ENCODE assay signal across 19 cellular contexts in the genomic region with DNA sequence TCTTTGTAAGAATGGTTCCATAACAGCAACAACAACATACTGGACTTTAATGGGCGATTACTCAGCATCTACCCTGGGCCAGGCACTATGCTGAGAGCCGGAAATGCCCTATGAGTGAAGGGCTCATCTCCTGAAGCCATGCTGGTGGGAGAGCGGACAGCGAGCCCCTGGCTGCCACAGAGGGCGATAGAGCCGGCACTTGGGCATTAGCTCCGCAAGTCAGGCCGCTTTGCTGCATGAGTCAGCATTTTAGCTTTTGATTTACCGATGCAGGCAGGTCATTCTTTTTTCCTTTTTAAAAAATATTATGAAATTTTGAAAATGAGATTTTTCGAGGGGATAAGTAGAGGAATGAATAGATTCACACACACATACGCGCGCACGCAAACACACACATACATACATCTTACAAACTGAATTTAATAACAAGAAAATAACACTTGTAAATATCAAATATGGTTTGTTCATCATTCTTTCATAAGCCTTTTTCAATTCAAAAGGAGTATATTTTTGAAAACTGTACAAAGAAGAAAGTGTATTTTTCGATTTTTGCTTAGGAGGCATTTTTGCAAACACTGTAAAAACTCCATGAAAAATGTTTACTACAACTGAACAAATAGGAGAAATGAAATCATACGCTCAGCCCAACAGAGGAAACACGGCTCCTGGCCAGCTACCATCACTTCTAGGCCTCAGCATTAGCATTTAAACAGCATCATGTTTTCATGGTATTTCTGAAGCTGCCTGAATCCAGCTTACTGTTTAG.
DNase-seq lines count a peak whose midpoint lies in the region; ATAC-seq, FAIRE-seq and TF ChIP-seq lines count a peak whose summit lies in the region.
"Had no signal": no experiment of that assay in that cellular context is flagged by ENCODE, and none has a peak within 500 bp of the region (broad histone marks: within the 10 kb centered on the region; RNA-seq: fewer than 3 reads in every experiment).

No MANE protein-coding gene starts in this region.

- H3K4me1 ChIP-seq in H9 (ENCODE audit: insufficient read depth, low read length) (peaks cover 3% of the 10 kb centered on the region; the same call in 1 of the 2 replicates), K562 (replicated peaks in 1 of 2; ENCODE audit: control insufficient read depth in 2 of 2, insufficient read depth in 2 of 2, low read length in 2 of 2) (no peaks in the 10 kb centered on the region), iPS-18a (ENCODE audit: control insufficient read depth, low read depth, low read length) (peaks cover 5% of the 10 kb centered on the region), neural progenitor cell (peaks cover 14% of the 10 kb centered on the region), pancreas (no peaks in the 10 kb centered on the region)
- H3K4me1 ChIP-seq: BE2C had no signal

- no peak for TF ChIP-seq EP300 in K562 (IDR thresholded peaks at IDR 0.05; ENCODE audit: low read length)

- H3K4me2 ChIP-seq in H9 (ENCODE audit: insufficient read depth, insufficient read length, low read length) (no peak overlapping the region), K562 (ENCODE audit: insufficient read depth, low read length) (no peak overlapping the region), neural progenitor cell (no peak overlapping the region)

- no peaks in the 10 kb centered on the region for H3K9me3 Mint-ChIP-seq in H9
- no peaks in the 10 kb centered on the region for H3K9me3 Mint-ChIP-seq in neural progenitor cell
- peaks cover 0 to 7% (median 3%) of the 10 kb centered on the region in 7 donors for H3K9me3 Mint-ChIP-seq in CD14-positive monocyte
- H3K9me3 Mint-ChIP-seq: CD8-positive, alpha-beta T cell; HFFc6 had no signal

- H3T11ph ChIP-seq in H9 (ENCODE audit: low read length) = no peak overlapping the region

- H3K36me3 Mint-ChIP-seq in H9 (ENCODE audit: insufficient read depth in 1 of 3, low read depth in 3 of 3) = no peaks in the 10 kb centered on the region
- H3K36me3 Mint-ChIP-seq in neural progenitor cell = no peaks in the 10 kb centered on the region
- no peaks in the 10 kb centered on the region for H3K36me3 Mint-ChIP-seq in CD14-positive monocyte
- H3K36me3 Mint-ChIP-seq: CD8-positive, alpha-beta T cell had no signal

- H3K9me1 ChIP-seq in K562 (ENCODE audit: control insufficient read depth, insufficient read depth, low read length) = no peaks in the 10 kb centered on the region

- intact Hi-C loops in K562 (cut with micrococcal nuclease) (no loop called here), CD14-positive monocyte (cut with micrococcal nuclease) (no loop called here), pancreas (cut with DNase I) (no loop called here)

- ATAC-seq in K562 (no peak), GM21423 (IDR thresholded peaks at IDR 0.05; ENCODE audit: unreplicated experiment) (no peak), pancreas (no peak)
- ATAC-seq: CD8-positive, alpha-beta T cell had no signal

- no peak overlapping the region for H3K56ac ChIP-seq in H9 (ENCODE audit: insufficient read length, low read depth, low read length)

- no peak overlapping the region for H2BK5ac ChIP-seq in H9 (ENCODE audit: insufficient read length, low read length)

- no peak overlapping the region for H4K5ac ChIP-seq in H9 (ENCODE audit: insufficient read length, low read depth, low read length)

- no peak overlapping the region for H2AK5ac ChIP-seq in H9 (ENCODE audit: insufficient read length, low read length)

- H2BK12ac ChIP-seq in H9 (ENCODE audit: insufficient read length, low read depth, low read length) = no peak overlapping the region

- H2BK120ac ChIP-seq in H9 (ENCODE audit: low read depth, low read length, poor library complexity, severe bottlenecking) = no peak overlapping the region

- H2BK15ac ChIP-seq in H9 (ENCODE audit: low read depth, low read length) = no peak overlapping the region

- TF ChIP-seq CTCF in H9 (conservative IDR thresholded peaks at IDR 0.05) (peak; percentile 65), K562 (IDR thresholded peaks at IDR 0.05 in 2 of 3, conservative IDR thresholded peaks at IDR 0.05 in 1 of 3; ENCODE audit: insufficient read depth in 2 of 3, low read depth in 1 of 3, low read length in 3 of 3) (no peak), neural progenitor cell (IDR thresholded peaks at IDR 0.05) (peak; percentile 45), CD14-positive monocyte (IDR thresholded peaks at IDR 0.05) (no peak), pancreas (IDR thresholded peaks at IDR 0.05) (no peak)

- no peak overlapping the region for H3K4me3 Mint-ChIP-seq in H9
- H3K4me3 Mint-ChIP-seq in neural progenitor cell = no peak overlapping the region
- no peak overlapping the region for H3K4me3 Mint-ChIP-seq in CD14-positive monocyte
- H3K4me3 Mint-ChIP-seq: CD8-positive, alpha-beta T cell; HFFc6 had no signal

- POLR2A ChIA-PET in K562 (lab: Yijun Ruan, JAX) = no interaction called here

- no peak for TF ChIP-seq RAD21 in K562 (CRISPR knock-in tag; conservative IDR thresholded peaks at IDR 0.05 in 1 of 2, IDR thresholded peaks at IDR 0.05 in 1 of 2)

- H3K27me3 ChIP-seq in H9 (ENCODE audit: insufficient read depth, low read length) = no peaks in the 10 kb centered on the region
- H3K27me3 ChIP-seq in K562 (ENCODE audit: control insufficient read depth in 2 of 2, insufficient read depth in 2 of 2, low read length in 2 of 2) = no peaks in the 10 kb centered on the region
- no peaks in the 10 kb centered on the region for H3K27me3 ChIP-seq in iPS-18a (ENCODE audit: control insufficient read depth, insufficient read depth, low read length)
- no peaks in the 10 kb centered on the region for H3K27me3 ChIP-seq in neural progenitor cell
- H3K27me3 ChIP-seq in pancreas = peaks cover 0 to 4% (median 0%) of the 10 kb centered on the region in 4 donors
- H3K27me3 ChIP-seq: BE2C had no signal

- peak; percentile 85 for DNase-seq in H9
- DNase-seq in K562 (ENCODE audit: extremely low read depth in 1 of 4, low spot score in 3 of 4) = no peak
- DNase-seq in neural progenitor cell (ENCODE audit: low spot score) = peak; percentile 68
- no peak for DNase-seq in HPDE6-E6E7 (ENCODE audit: extremely low spot score)
- no peak for DNase-seq in CD14-positive monocyte (ENCODE audit: low spot score)
- no peak for DNase-seq in pancreas
- DNase-seq: BE2C; CD8-positive, alpha-beta T cell; DMS79 treated with DMSO at 0.1 percent for 48 hours; GF-D8; GM23248; HFFc6; NCI-H1417; NCI-H1930; NCI-H2171 treated with DMSO at 0.1 percent for 48 hours; NCI-H524 had no signal

- no peak overlapping the region for H4K91ac ChIP-seq in H9 (ENCODE audit: insufficient read length, low read depth, low read length)

- H4K8ac ChIP-seq in H9 (replicated peaks; ENCODE audit: insufficient read length, low read depth, low read length) = no peak overlapping the region

- TF ChIP-seq POLR2A in K562 (conservative IDR thresholded peaks at IDR 0.05) = no peak

- H3K79me2 ChIP-seq in H9 (ENCODE audit: insufficient read depth, low read length) = no peaks in the 10 kb centered on the region
- no peaks in the 10 kb centered on the region for H3K79me2 ChIP-seq in K562 (ENCODE audit: control insufficient read depth, insufficient read depth, low read length)
- no peaks in the 10 kb centered on the region for H3K79me2 ChIP-seq in neural progenitor cell (ENCODE audit: low read depth)

- H3K9me3 ChIP-seq in H9 (ENCODE audit: control insufficient read depth, low read depth, low read length) (no peaks in the 10 kb centered on the region), K562 (replicated peaks; ENCODE audit: control insufficient read depth, insufficient read depth, low read depth, low read length) (no peaks in the 10 kb centered on the region), iPS-18a (ENCODE audit: control insufficient read depth, low read depth, low read length) (no peaks in the 10 kb centered on the region), neural progenitor cell (ENCODE audit: low read depth) (no peaks in the 10 kb centered on the region), pancreas (no peaks in the 10 kb centered on the region)
- H3K9me3 ChIP-seq: BE2C had no signal

- H4K20me1 ChIP-seq in H9 (ENCODE audit: control insufficient read depth, insufficient read depth, insufficient read length) = no peaks in the 10 kb centered on the region
- no peaks in the 10 kb centered on the region for H4K20me1 ChIP-seq in K562 (replicated peaks; ENCODE audit: control insufficient read depth, insufficient read depth, low read length)
- no peaks in the 10 kb centered on the region for H4K20me1 ChIP-seq in neural progenitor cell (ENCODE audit: low read depth)

- H3K27ac ChIP-seq in H9 (ENCODE audit: insufficient read length, low read depth, low read length) (no peak overlapping the region), K562 (ENCODE audit: extremely low read depth, low read depth, low read length) (no peak overlapping the region), iPS-18a (ENCODE audit: low read length) (peak overlapping the region; percentile 18), neural progenitor cell (no peak overlapping the region), pancreas (no peak overlapping the region)
- H3K27ac ChIP-seq: GM23248 had no signal

- H2BK20ac ChIP-seq in H9 (ENCODE audit: low read depth, low read length, poor library complexity, severe bottlenecking) = no peak overlapping the region

- H3K14ac ChIP-seq in H9 (ENCODE audit: insufficient read depth, low read length) = no peak overlapping the region

- H2AFZ ChIP-seq in H9 (ENCODE audit: low read length) = no peak overlapping the region
- no peak overlapping the region for H2AFZ ChIP-seq in K562 (ENCODE audit: low read depth, low read length)
- H2AFZ ChIP-seq in neural progenitor cell (replicated peaks) = peak overlapping the region; percentile 44
- H2AFZ ChIP-seq: GM23248 had no signal

- CTCF ChIA-PET in K562 (lab: Yijun Ruan, JAX; ENCODE audit: low intra/inter-chr PET ratio) = no interaction called here

- no peaks in the 10 kb centered on the region for H3K79me1 ChIP-seq in H9 (ENCODE audit: insufficient read depth, low read depth, low read length, poor library complexity, severe bottlenecking)

- no peak overlapping the region for H3K23ac ChIP-seq in H9 (ENCODE audit: insufficient read length, low read depth, low read length)

- FAIRE-seq in K562 (lab: Jason Lieb, UNC) (no peak), pancreas (lab: Jason Lieb, UNC) (no peak)
- FAIRE-seq: D721Med had no signal

- H3K27me3 Mint-ChIP-seq in H9 (ENCODE audit: low read depth) (no peaks in the 10 kb centered on the region; the same call in 1 of the 2 replicates), neural progenitor cell (ENCODE audit: insufficient read depth, low read depth) (peaks cover 3% of the 10 kb centered on the region), CD14-positive monocyte (ENCODE audit: low read depth in 3 of 3) (peaks cover 0 to 2% (median 0%) of the 10 kb centered on the region in 3 donors)

- H3K4ac ChIP-seq in H9 (ENCODE audit: low read depth, low read length) = no peak overlapping the region

- no peaks in the 10 kb centered on the region for H3F3A ChIP-seq in neural progenitor cell (ENCODE audit: low read depth)

- H3K18ac ChIP-seq in H9 (ENCODE audit: insufficient read length, low read depth, low read length) = no peak overlapping the region

- H3K4me1 Mint-ChIP-seq in H9 (peaks cover 11 to 23% of the 10 kb centered on the region in 2 experiments), neural progenitor cell (peaks cover 16% of the 10 kb centered on the region), CD14-positive monocyte (no peaks in the 10 kb centered on the region)

- H3K4me3 ChIP-seq in K562 (no peak overlapping the region), iPS-18a (ENCODE audit: low read length) (no peak overlapping the region), neural progenitor cell (no peak overlapping the region), pancreas (no peak overlapping the region)
- H3K4me3 ChIP-seq: GM23248 had no signal

- H3K36me3 ChIP-seq in K562 (ENCODE audit: control insufficient read depth, insufficient read depth, low read length) (no peaks in the 10 kb centered on the region), iPS-18a (ENCODE audit: control insufficient read depth, low read depth, low read length) (no peaks in the 10 kb centered on the region), neural progenitor cell (no peaks in the 10 kb centered on the region), pancreas (no peaks in the 10 kb centered on the region)
- H3K36me3 ChIP-seq: BE2C had no signal

- WGBS in H9 (ENCODE audit: extremely low coverage, insufficient read length, low lambda C conversion rate) = no CpG with 5 or more reads among the region's 17 CpGs
- WGBS in K562 (ENCODE audit: insufficient coverage, low coverage, missing lambda C conversion rate) = 12% methylated on average over 17 of the region's 17 CpGs
- 79 to 88% methylated on average over 17 of the region's 17 CpGs for WGBS in pancreas, 2 donors

- H3K27ac Mint-ChIP-seq in H9 = 0 out of 7 replicates have a peak overlapping the region, but pooled peaks of 2 of the 3 experiments have one; percentile 25 to 63
- no peak overlapping the region for H3K27ac Mint-ChIP-seq in neural progenitor cell
- H3K27ac Mint-ChIP-seq in CD14-positive monocyte = no peak overlapping the region
- H3K27ac Mint-ChIP-seq: CD8-positive, alpha-beta T cell; HFFc6 had no signal

- H3K9ac ChIP-seq in H9 (ENCODE audit: extremely low read depth, insufficient read length, low read length) (no peak overlapping the region), K562 (ENCODE audit: insufficient read depth in 1 of 2, low read depth in 2 of 2, low read length in 2 of 2) (no peak overlapping the region), iPS-18a (ENCODE audit: low read length) (no peak overlapping the region), neural progenitor cell (no peak overlapping the region)
- H3K9ac ChIP-seq: GM23248 had no signal

- no TSS peak for BruUV-seq in K562 (replicated peaks; lab: Mats Ljungman, UMichigan)

- H3K23me2 ChIP-seq in H9 (ENCODE audit: insufficient read length, low read depth, low read length, poor library complexity, severe bottlenecking) = no peaks in the 10 kb centered on the region

- in situ Hi-C loops in K562 (cut with MboI) = no loop called here

Comparison
In these comparisons a context has a peak if more than half of its experiments do, and no peak if none do; other contexts are left out.
1. DNase-seq: peak in H9 (single experiment) and neural progenitor cell (single experiment); none in K562 (0 of 4), HPDE6-E6E7 (single experiment), CD14-positive monocyte (single experiment) and pancreas (0 of 6).
2. H3K27ac Mint-ChIP-seq: peak in H9 (2 of 3); none in neural progenitor cell (single experiment) and CD14-positive monocyte (0 of 7).
3. CTCF ChIP-seq: peak in H9 (single experiment) and neural progenitor cell (single experiment); none in K562 (0 of 3), CD14-positive monocyte (single experiment) and pancreas (0 of 4).